Comparison of ENCODE assay signal across 1 cellular context in genomic region chr5:83957188-83957587, GRCh38.
TF ChIP-seq lines count a peak whose summit lies in the region.

No MANE protein-coding gene starts in this region.

TF ChIP-seq in IMR-90, 13 proteins besides CTCF, POLR2A, EP300 and RAD21 (continued from another document):
- no peak for TF ChIP-seq NFE2L2 (IDR thresholded peaks at IDR 0.05; ENCODE audit: low read depth, low read length)
- no peak for TF ChIP-seq RFX5 (IDR thresholded peaks at IDR 0.05; ENCODE audit: low read depth, low read length)
- no peak for TF ChIP-seq SMC3 (IDR thresholded peaks at IDR 0.05; ENCODE audit: low read depth, low read length)
- no peak for TF ChIP-seq MAZ (IDR thresholded peaks at IDR 0.05; ENCODE audit: borderline replicate concordance, low read depth, low read length)
- TF ChIP-seq MAFK (IDR thresholded peaks at IDR 0.05; ENCODE audit: low read depth, low read length), result no peak
- no peak for TF ChIP-seq CEBPB (IDR thresholded peaks at IDR 0.05; ENCODE audit: low read depth, low read length)
- no peak for TF ChIP-seq RCOR1 (IDR thresholded peaks at IDR 0.05; ENCODE audit: insufficient replicate concordance, low read length)
- no peak for TF ChIP-seq CHD1 (IDR thresholded peaks at IDR 0.05; ENCODE audit: low read depth, low read length)
- no peak for TF ChIP-seq MXI1 (IDR thresholded peaks at IDR 0.05; ENCODE audit: borderline replicate concordance, low read depth, low read length)
